In the genomic region with DNA sequence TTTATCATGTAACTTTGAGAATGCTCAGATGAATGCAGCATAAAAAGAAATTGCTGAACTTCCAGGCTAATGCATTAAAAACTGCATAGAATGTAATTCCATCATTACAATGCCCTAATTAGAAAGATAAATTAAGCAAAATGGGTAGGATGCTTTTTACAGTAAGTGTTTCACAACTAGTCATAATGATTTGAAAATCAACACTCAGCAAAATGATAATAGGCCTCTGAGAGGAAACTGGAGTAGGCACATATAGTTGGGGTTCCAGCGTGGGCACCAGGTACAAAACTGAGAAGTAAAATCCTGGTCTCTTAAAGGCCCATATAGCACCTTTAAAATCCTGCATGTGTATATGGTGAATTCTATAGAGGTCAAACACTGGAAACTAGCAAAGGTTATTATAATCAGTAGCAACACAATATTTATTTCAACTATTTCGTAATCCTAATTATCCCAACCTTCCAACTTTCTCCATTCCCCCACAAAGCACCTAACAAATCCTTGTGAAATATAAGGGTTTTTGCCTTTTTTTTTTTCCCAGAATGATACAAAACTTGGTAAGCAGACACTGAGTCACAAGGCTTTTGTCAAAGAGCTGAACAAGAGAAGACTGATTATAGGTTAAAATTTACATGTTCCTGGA, we compare ENCODE assay signal across 27 cellular contexts.
"Had no signal": no experiment of that assay in that cellular context is flagged by ENCODE, and none has a peak within 500 bp of the region (broad histone marks: within the 10 kb centered on the region; RNA-seq: fewer than 3 reads in every experiment).

No MANE protein-coding gene starts in this region.

- H3K27ac ChIP-seq: body of pancreas, Peyer's patch, RWPE1, SJCRH30 had no signal

- DNase-seq: activated CD4-positive, alpha-beta T cell treated with anti-CD3 and anti-CD28 coated beads for 48 hours; activated CD4-positive, alpha-beta T cell treated with anti-CD3 and anti-CD28 coated beads, Interleukin-2, amount 50 U/mL, for 4 hours; activated CD4-positive, CD25-positive, alpha-beta regulatory T cell treated with anti-CD3 and anti-CD28 coated beads, Interleukin-2, amount 50 U/mL, for 72 hours; activated CD8-positive, alpha-beta memory T cell treated with anti-CD3 and anti-CD28 coated beads, Interleukin-2, amount 50 U/mL, for 48 hours; activated CD8-positive, alpha-beta T cell treated with anti-CD3 and anti-CD28 coated beads, Interleukin-2, amount 10 ng/mL, durations not matched to agents 7 days and 5 days; activated effector memory CD4-positive, alpha-beta T cell treated with Interleukin-2 at 50 U/mL for 16 hours; activated naive CD4-positive, alpha-beta T cell treated with Interleukin-2 at 50 U/mL for 16 hours; activated T-cell treated with anti-CD3 and anti-CD28 coated beads, Interleukin-2, amount 50 U/mL, for 1 hour; body of pancreas; Kasumi-1; NCI-H1105 treated with DMSO at 0.1 percent for 48 hours; NCI-H1436 treated with DMSO at 0.1 percent for 48 hours; NCI-H187 treated with DMSO at 0.1 percent for 48 hours; NCI-H2081 treated with DMSO at 0.1 percent for 48 hours; NCI-H2171 treated with DMSO at 0.1 percent for 48 hours; NCI-H226; NCI-H774; NK-92 treated with Interleukin-12 subunit alpha and Interleukin-12 subunit beta, amount 100 ng/mL, for 24 hours; Peyer's patch; Right ventricle myocardium superior; SJCRH30 had no signal

- H3K36me3 ChIP-seq: Peyer's patch, SJCRH30 had no signal

- ATAC-seq: activated CD8-positive, alpha-beta T cell treated with anti-CD3 and anti-CD28 coated beads, Interleukin-2, amount 10 ng/mL, durations not matched to agents 7 days and 5 days; body of pancreas; SK-N-SH treated with all-trans-retinoic acid at 6 μM for 48 hours had no signal

- H3K4me3 Mint-ChIP-seq: activated CD8-positive, alpha-beta T cell treated with anti-CD3 and anti-CD28 coated beads, Interleukin-2, amount 10 ng/mL, durations not matched to agents 7 days and 5 days; activated naive CD8-positive, alpha-beta T cell; activated T-helper 1 cell treated with anti-CD3 and anti-CD28 coated beads, Interleukin-12 subunit alpha, Interleukin-12 subunit beta, Interleukin-2, Interleukin-4 antibody, amounts not matched to agents 30 ng/mL and 10 ng/mL and 1 ng/mL, durations not matched to agents 14 hours and 24 hours and 36 hours; central memory CD8-positive, alpha-beta T cell; T-helper 1 cell treated with Interleukin-12 subunit alpha and Interleukin-12 subunit beta and Interleukin-4 antibody, amounts not matched to agents 30 μg/mL and 1 μg/mL, for 36 hours had no signal

- H3K27ac Mint-ChIP-seq: activated CD8-positive, alpha-beta T cell treated with anti-CD3 and anti-CD28 coated beads, Interleukin-2, amount 10 ng/mL, durations not matched to agents 7 days and 5 days; activated naive CD8-positive, alpha-beta T cell; activated T-helper 1 cell treated with anti-CD3 and anti-CD28 coated beads, Interleukin-12 subunit alpha, Interleukin-12 subunit beta, Interleukin-2, Interleukin-4 antibody, amounts not matched to agents 30 ng/mL and 10 ng/mL and 1 ng/mL, durations not matched to agents 14 hours and 24 hours and 36 hours; T-helper 1 cell treated with Interleukin-12 subunit alpha and Interleukin-12 subunit beta and Interleukin-4 antibody, amounts not matched to agents 30 μg/mL and 1 μg/mL, for 36 hours had no signal

- H3K36me3 Mint-ChIP-seq: activated naive CD8-positive, alpha-beta T cell had no signal

- H3K4me1 ChIP-seq: body of pancreas, Peyer's patch, SJCRH30 had no signal

- H3K9me3 ChIP-seq: body of pancreas, Peyer's patch, SJCRH30 had no signal

- H3K4me3 ChIP-seq: body of pancreas, Peyer's patch, SJCRH30 had no signal

- H3K9me3 Mint-ChIP-seq: activated T-helper 1 cell treated with anti-CD3 and anti-CD28 coated beads, Interleukin-12 subunit alpha, Interleukin-12 subunit beta, Interleukin-2, Interleukin-4 antibody, amounts not matched to agents 30 ng/mL and 10 ng/mL and 1 ng/mL, durations not matched to agents 14 hours and 24 hours and 36 hours; central memory CD8-positive, alpha-beta T cell; T-helper 1 cell treated with Interleukin-12 subunit alpha and Interleukin-12 subunit beta and Interleukin-4 antibody, amounts not matched to agents 30 μg/mL and 1 μg/mL, for 36 hours had no signal

- H3K27me3 ChIP-seq: body of pancreas, Peyer's patch, SJCRH30 had no signal
